In genomic region chr7:76397409-76398183, GRCh38 we compare ENCODE assay signal across 1 cellular context.
TF ChIP-seq lines count a peak whose summit lies in the region.

No MANE protein-coding gene starts in this region.

TF ChIP-seq in K562, 482 proteins besides CTCF, POLR2A, EP300 and RAD21 (continued from another document and continues in another):
- TF ChIP-seq POLR2G (IDR thresholded peaks at IDR 0.05; ENCODE audit: low read depth, low read length) = peak; percentile 96
- TF ChIP-seq, protein P1, sequence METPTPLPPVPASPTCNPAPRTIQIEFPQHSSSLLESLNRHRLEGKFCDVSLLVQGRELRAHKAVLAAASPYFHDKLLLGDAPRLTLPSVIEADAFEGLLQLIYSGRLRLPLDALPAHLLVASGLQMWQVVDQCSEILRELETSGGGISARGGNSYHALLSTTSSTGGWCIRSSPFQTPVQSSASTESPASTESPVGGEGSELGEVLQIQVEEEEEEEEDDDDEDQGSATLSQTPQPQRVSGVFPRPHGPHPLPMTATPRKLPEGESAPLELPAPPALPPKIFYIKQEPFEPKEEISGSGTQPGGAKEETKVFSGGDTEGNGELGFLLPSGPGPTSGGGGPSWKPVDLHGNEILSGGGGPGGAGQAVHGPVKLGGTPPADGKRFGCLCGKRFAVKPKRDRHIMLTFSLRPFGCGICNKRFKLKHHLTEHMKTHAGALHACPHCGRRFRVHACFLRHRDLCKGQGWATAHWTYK (CRISPR knock-in tag; IDR thresholded peaks at IDR 0.05) = no peak; the same call in none of the 2 replicates
- TF ChIP-seq RCOR1 (IDR thresholded peaks at IDR 0.05; ENCODE audit: borderline replicate concordance in 1 of 2, low read depth in 2 of 2, low read length in 2 of 2) = peak in 1 of 2 experiments; percentile 87; a peak in 3 of 4 replicates
- TF ChIP-seq, protein P2, sequence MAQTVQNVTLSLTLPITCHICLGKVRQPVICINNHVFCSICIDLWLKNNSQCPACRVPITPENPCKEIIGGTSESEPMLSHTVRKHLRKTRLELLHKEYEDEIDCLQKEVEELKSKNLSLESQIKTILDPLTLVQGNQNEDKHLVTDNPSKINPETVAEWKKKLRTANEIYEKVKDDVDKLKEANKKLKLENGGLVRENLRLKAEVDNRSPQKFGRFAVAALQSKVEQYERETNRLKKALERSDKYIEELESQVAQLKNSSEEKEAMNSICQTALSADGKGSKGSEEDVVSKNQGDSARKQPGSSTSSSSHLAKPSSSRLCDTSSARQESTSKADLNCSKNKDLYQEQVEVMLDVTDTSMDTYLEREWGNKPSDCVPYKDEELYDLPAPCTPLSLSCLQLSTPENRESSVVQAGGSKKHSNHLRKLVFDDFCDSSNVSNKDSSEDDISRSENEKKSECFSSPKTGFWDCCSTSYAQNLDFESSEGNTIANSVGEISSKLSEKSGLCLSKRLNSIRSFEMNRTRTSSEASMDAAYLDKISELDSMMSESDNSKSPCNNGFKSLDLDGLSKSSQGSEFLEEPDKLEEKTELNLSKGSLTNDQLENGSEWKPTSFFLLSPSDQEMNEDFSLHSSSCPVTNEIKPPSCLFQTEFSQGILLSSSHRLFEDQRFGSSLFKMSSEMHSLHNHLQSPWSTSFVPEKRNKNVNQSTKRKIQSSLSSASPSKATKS (CRISPR knock-in tag; IDR thresholded peaks at IDR 0.05) = no peak
- TF ChIP-seq, protein P3, sequence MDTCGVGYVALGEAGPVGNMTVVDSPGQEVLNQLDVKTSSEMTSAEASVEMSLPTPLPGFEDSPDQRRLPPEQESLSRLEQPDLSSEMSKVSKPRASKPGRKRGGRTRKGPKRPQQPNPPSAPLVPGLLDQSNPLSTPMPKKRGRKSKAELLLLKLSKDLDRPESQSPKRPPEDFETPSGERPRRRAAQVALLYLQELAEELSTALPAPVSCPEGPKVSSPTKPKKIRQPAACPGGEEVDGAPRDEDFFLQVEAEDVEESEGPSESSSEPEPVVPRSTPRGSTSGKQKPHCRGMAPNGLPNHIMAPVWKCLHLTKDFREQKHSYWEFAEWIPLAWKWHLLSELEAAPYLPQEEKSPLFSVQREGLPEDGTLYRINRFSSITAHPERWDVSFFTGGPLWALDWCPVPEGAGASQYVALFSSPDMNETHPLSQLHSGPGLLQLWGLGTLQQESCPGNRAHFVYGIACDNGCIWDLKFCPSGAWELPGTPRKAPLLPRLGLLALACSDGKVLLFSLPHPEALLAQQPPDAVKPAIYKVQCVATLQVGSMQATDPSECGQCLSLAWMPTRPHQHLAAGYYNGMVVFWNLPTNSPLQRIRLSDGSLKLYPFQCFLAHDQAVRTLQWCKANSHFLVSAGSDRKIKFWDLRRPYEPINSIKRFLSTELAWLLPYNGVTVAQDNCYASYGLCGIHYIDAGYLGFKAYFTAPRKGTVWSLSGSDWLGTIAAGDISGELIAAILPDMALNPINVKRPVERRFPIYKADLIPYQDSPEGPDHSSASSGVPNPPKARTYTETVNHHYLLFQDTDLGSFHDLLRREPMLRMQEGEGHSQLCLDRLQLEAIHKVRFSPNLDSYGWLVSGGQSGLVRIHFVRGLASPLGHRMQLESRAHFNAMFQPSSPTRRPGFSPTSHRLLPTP (IDR thresholded peaks at IDR 0.05; ENCODE audit: borderline replicate concordance, extremely low read depth, insufficient read length) = peak; percentile 69
- TF ChIP-seq, protein P4, sequence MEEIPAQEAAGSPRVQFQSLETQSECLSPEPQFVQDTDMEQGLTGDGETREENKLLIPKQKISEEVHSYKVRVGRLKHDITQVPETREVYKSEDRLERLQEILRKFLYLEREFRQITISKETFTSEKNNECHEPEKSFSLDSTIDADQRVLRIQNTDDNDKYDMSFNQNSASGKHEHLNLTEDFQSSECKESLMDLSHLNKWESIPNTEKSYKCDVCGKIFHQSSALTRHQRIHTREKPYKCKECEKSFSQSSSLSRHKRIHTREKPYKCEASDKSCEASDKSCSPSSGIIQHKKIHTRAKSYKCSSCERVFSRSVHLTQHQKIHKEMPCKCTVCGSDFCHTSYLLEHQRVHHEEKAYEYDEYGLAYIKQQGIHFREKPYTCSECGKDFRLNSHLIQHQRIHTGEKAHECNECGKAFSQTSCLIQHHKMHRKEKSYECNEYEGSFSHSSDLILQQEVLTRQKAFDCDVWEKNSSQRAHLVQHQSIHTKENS (CRISPR knock-in tag; IDR thresholded peaks at IDR 0.05) = no peak
- no peak for TF ChIP-seq MEF2D (tag; conservative IDR thresholded peaks at IDR 0.05; ENCODE audit: low read depth)
- TF ChIP-seq SMARCE1 (IDR thresholded peaks at IDR 0.05) = peak; percentile 51; the same call in 1 of the 2 replicates
- TF ChIP-seq GTF2A2 (tag; IDR thresholded peaks at IDR 0.05) = no peak
- no peak for TF ChIP-seq BDP1 (IDR thresholded peaks at IDR 0.05; ENCODE audit: insufficient read depth, insufficient read length)
- peak; percentile 98 for TF ChIP-seq MYC (IDR thresholded peaks at IDR 0.05; ENCODE audit: low read depth, low read length)
- peak; percentile 88 for TF ChIP-seq MYC (CRISPR knock-in tag; IDR thresholded peaks at IDR 0.05; ENCODE audit: borderline replicate concordance, low read depth)
- TF ChIP-seq L3MBTL2 (IDR thresholded peaks at IDR 0.05) = peak; percentile 99
- no peak for TF ChIP-seq NFXL1 (CRISPR knock-in tag; IDR thresholded peaks at IDR 0.05)
- TF ChIP-seq MTA3 (IDR thresholded peaks at IDR 0.05; ENCODE audit: borderline replicate concordance) = peak; percentile 91
- TF ChIP-seq TCF7 (IDR thresholded peaks at IDR 0.05; ENCODE audit: borderline replicate concordance) = no peak
- TF ChIP-seq E2F3 (CRISPR knock-in tag; IDR thresholded peaks at IDR 0.05) = peak; percentile 78
- TF ChIP-seq TEAD4 (IDR thresholded peaks at IDR 0.05; ENCODE audit: low read length) = peak; percentile 17; the same call in 1 of the 2 replicates
- no peak for TF ChIP-seq TEAD4 (CRISPR knock-in tag; IDR thresholded peaks at IDR 0.05; ENCODE audit: borderline replicate concordance)
- 0 out of 2 replicates have a peak, but pooled peaks have one; percentile 49 for TF ChIP-seq ZNF584 (CRISPR knock-in tag; IDR thresholded peaks at IDR 0.05; ENCODE audit: low read depth)
- TF ChIP-seq STAG1 (CRISPR knock-in tag; IDR thresholded peaks at IDR 0.05; ENCODE audit: borderline replicate concordance) = no peak
- TF ChIP-seq TCF15 (CRISPR knock-in tag; IDR thresholded peaks at IDR 0.05) = no peak
- no peak for TF ChIP-seq FOXM1 (IDR thresholded peaks at IDR 0.05; ENCODE audit: low read depth)
- 0 out of 2 replicates have a peak, but pooled peaks have one; percentile 61 for TF ChIP-seq FOXM1 (CRISPR knock-in tag; IDR thresholded peaks at IDR 0.05; ENCODE audit: low read depth)
- TF ChIP-seq FOXJ2 (tag; IDR thresholded peaks at IDR 0.05) = no peak
- TF ChIP-seq ZNF41 (CRISPR knock-in tag; conservative IDR thresholded peaks at IDR 0.05) = peak; percentile 46; the same call in 1 of the 2 replicates
- TF ChIP-seq ZBED1 (IDR thresholded peaks at IDR 0.05) = no peak
- TF ChIP-seq ZNF282 (CRISPR knock-in tag; IDR thresholded peaks at IDR 0.05) = peak; percentile 80; the same call in 1 of the 2 replicates
- peak; percentile 97 for TF ChIP-seq TFAP4 (CRISPR knock-in tag; IDR thresholded peaks at IDR 0.05; ENCODE audit: borderline replicate concordance)
- peak; percentile 65 for TF ChIP-seq ZBTB40 (IDR thresholded peaks at IDR 0.05)
- TF ChIP-seq ZBTB40 (CRISPR knock-in tag; IDR thresholded peaks at IDR 0.05) = no peak
- TF ChIP-seq, protein P5, sequence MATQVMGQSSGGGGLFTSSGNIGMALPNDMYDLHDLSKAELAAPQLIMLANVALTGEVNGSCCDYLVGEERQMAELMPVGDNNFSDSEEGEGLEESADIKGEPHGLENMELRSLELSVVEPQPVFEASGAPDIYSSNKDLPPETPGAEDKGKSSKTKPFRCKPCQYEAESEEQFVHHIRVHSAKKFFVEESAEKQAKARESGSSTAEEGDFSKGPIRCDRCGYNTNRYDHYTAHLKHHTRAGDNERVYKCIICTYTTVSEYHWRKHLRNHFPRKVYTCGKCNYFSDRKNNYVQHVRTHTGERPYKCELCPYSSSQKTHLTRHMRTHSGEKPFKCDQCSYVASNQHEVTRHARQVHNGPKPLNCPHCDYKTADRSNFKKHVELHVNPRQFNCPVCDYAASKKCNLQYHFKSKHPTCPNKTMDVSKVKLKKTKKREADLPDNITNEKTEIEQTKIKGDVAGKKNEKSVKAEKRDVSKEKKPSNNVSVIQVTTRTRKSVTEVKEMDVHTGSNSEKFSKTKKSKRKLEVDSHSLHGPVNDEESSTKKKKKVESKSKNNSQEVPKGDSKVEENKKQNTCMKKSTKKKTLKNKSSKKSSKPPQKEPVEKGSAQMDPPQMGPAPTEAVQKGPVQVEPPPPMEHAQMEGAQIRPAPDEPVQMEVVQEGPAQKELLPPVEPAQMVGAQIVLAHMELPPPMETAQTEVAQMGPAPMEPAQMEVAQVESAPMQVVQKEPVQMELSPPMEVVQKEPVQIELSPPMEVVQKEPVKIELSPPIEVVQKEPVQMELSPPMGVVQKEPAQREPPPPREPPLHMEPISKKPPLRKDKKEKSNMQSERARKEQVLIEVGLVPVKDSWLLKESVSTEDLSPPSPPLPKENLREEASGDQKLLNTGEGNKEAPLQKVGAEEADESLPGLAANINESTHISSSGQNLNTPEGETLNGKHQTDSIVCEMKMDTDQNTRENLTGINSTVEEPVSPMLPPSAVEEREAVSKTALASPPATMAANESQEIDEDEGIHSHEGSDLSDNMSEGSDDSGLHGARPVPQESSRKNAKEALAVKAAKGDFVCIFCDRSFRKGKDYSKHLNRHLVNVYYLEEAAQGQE (CRISPR knock-in tag; IDR thresholded peaks at IDR 0.05; ENCODE audit: low read depth) = peak; percentile 63; the same call in 1 of the 2 replicates
- TF ChIP-seq NRF1 (conservative IDR thresholded peaks at IDR 0.05 in 1 of 2, IDR thresholded peaks at IDR 0.05 in 1 of 2) = peak; percentile 97
- TF ChIP-seq KDM2B (CRISPR knock-in tag; IDR thresholded peaks at IDR 0.05) = peak; percentile 0; the same call in 1 of the 2 replicates
- TF ChIP-seq BRF2 (IDR thresholded peaks at IDR 0.05; ENCODE audit: borderline replicate concordance, insufficient read depth, insufficient read length) = no peak
